Comparison of ENCODE assay signal across 23 cellular contexts in the genomic region with DNA sequence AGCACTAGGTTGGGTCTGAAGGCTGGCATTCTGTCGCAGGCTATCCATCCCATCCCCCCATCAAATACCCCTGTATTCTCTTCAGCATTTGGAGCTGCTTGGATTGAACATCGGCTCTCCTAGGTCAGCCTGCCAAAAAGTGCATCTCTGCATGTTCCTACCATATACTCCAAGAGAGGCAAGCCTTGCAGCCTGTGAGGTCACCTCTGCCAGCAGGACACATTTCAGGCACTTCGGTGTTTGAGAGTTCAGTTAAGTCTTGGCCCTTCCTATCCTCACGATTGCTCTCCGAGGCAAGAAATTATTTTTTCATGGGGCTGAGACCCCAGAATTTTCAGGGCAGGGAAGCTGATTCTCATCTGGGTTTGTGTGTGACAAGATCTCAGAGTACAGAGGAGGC. TPM values are rescaled to one million over a fixed set of nuclear protein-coding genes. Genes with fewer than 3 reads are reported as not detected.
A peak's percentile ranks its signal among the peaks of the same experiment; 100 is the strongest.
DNase-seq lines count a peak whose midpoint lies in the region; ATAC-seq and TF ChIP-seq lines count a peak whose summit lies in the region.
"Had no signal": no experiment of that assay in that cellular context is flagged by ENCODE, and none has a peak within 500 bp of the region (broad histone marks: within the 10 kb centered on the region; RNA-seq: fewer than 3 reads in every experiment).

No MANE protein-coding gene starts in this region.

- H3F3A ChIP-seq in GM23338 (replicated peaks; ENCODE audit: low read depth): 0 out of 2 replicates have a peak, but pooled peaks cover 2% of the 10 kb centered on the region

- no peaks in the 10 kb centered on the region for H3K79me2 ChIP-seq in GM23338 (replicated peaks; ENCODE audit: insufficient read depth)

- no peak overlapping the region for H4K91ac ChIP-seq in neuronal stem cell (ENCODE audit: low read depth, low read length, poor library complexity)

- no peaks in the 10 kb centered on the region for H3K9me2 ChIP-seq in GM23338 (ENCODE audit: insufficient read depth)

- H2BK12ac ChIP-seq in neuronal stem cell (ENCODE audit: low read length): no peak overlapping the region

- H3K79me1 ChIP-seq in neuronal stem cell (ENCODE audit: low read depth, low read length): no peaks in the 10 kb centered on the region

- no peak overlapping the region for H3K4ac ChIP-seq in neuronal stem cell (ENCODE audit: low read length)

- H2BK5ac ChIP-seq in neuronal stem cell (ENCODE audit: low read length): no peak overlapping the region

- CTCF ChIA-PET in activated CD8-positive, alpha-beta T cell treated with anti-CD3 and anti-CD28 coated beads, Interleukin-2, amount 10 ng/mL, durations not matched to agents 7 days and 5 days (lab: Charles Lee): interaction anchor here (0.5 to 1.8 kb wide), 2 partner anchors 244 to 880 kb away, joined by 3 to 4 read pairs; no protein-coding TSS in a partner anchor
- CTCF ChIA-PET in activated CD8-positive, alpha-beta T cell treated with anti-CD3 and anti-CD28 coated beads for 36 hours (lab: Charles Lee): interaction anchor here (0.8 to 1.2 kb wide), 2 partner anchors 96 to 104 kb away, joined by 3 read pairs; no protein-coding TSS in a partner anchor

- no peak overlapping the region for H3K9ac ChIP-seq in neuronal stem cell (ENCODE audit: low read depth, low read length, poor library complexity)
- H3K9ac ChIP-seq: KMS-11 had no signal

- no peak for ATAC-seq in activated CD8-positive, alpha-beta T cell treated with anti-CD3 and anti-CD28 coated beads, Interleukin-2, amount 10 ng/mL, durations not matched to agents 7 days and 5 days
- ATAC-seq in activated CD8-positive, alpha-beta T cell treated with anti-CD3 and anti-CD28 coated beads for 36 hours: no peak
- no peak for ATAC-seq in GM23338
- ATAC-seq: Right ventricle myocardium inferior had no signal

- H3K4me3 ChIP-seq in GM23338 (no peak overlapping the region), neuronal stem cell (ENCODE audit: low read length in 2 of 2) (no peak overlapping the region), MG63 (no peak overlapping the region)
- H3K4me3 ChIP-seq: HAP-1, SJSA1 had no signal

- H3K4me2 ChIP-seq in GM23338 (no peak overlapping the region), neuronal stem cell (ENCODE audit: insufficient read depth, low read length, poor library complexity, severe bottlenecking) (no peak overlapping the region)
- H3K4me2 ChIP-seq: KMS-11 had no signal

- H3K27me3 ChIP-seq in GM23338 (ENCODE audit: insufficient read depth): peaks cover 18% of the 10 kb centered on the region; the same call in 1 of the 2 replicates
- H3K27me3 ChIP-seq in neuronal stem cell (ENCODE audit: control insufficient read depth in 3 of 3, insufficient read depth in 3 of 3, low read depth in 1 of 3, low read length in 3 of 3): no peaks in the 10 kb centered on the region
- peaks cover 11% of the 10 kb centered on the region for H3K27me3 ChIP-seq in MG63
- H3K27me3 ChIP-seq: SJSA1 had no signal

- H3K36me3 Mint-ChIP-seq in activated CD8-positive, alpha-beta T cell treated with anti-CD3 and anti-CD28 coated beads, Interleukin-2, amount 10 ng/mL, durations not matched to agents 7 days and 5 days (ENCODE audit: low read depth): peaks cover 2% of the 10 kb centered on the region
- H3K36me3 Mint-ChIP-seq in activated CD8-positive, alpha-beta T cell treated with anti-CD3 and anti-CD28 coated beads for 36 hours (ENCODE audit: low read depth): no peaks in the 10 kb centered on the region
- no peaks in the 10 kb centered on the region; the same call in 2 of the 3 replicates for H3K36me3 Mint-ChIP-seq in GM23338 (ENCODE audit: low read depth)
- no peaks in the 10 kb centered on the region for H3K36me3 Mint-ChIP-seq in endothelial cell (ENCODE audit: low read depth, unreplicated experiment)

- H3K27me3 Mint-ChIP-seq in activated CD8-positive, alpha-beta T cell treated with anti-CD3 and anti-CD28 coated beads, Interleukin-2, amount 10 ng/mL, durations not matched to agents 7 days and 5 days (ENCODE audit: low read depth): peaks cover 55% of the 10 kb centered on the region
- peaks cover 47% of the 10 kb centered on the region for H3K27me3 Mint-ChIP-seq in activated CD8-positive, alpha-beta T cell treated with anti-CD3 and anti-CD28 coated beads for 36 hours
- H3K27me3 Mint-ChIP-seq in GM23338 (ENCODE audit: insufficient read depth, low read depth, poor library complexity) (peaks cover 9% of the 10 kb centered on the region), endothelial cell (ENCODE audit: unreplicated experiment) (peaks cover 7% of the 10 kb centered on the region)

- no peak overlapping the region for H3K18ac ChIP-seq in neuronal stem cell (ENCODE audit: low read length)

- H3K9me3 ChIP-seq in neuronal stem cell (replicated peaks in 1 of 2; ENCODE audit: control insufficient read depth in 2 of 2, insufficient read depth in 1 of 2, low read depth in 1 of 2, low read length in 2 of 2) (no peaks in the 10 kb centered on the region), MG63 (no peaks in the 10 kb centered on the region)
- H3K9me3 ChIP-seq: HAP-1, SJSA1 had no signal

- H2BK120ac ChIP-seq in neuronal stem cell (ENCODE audit: low read depth, low read length): no peak overlapping the region

- H4K20me1 ChIP-seq in GM23338 (replicated peaks; ENCODE audit: insufficient read depth): no peaks in the 10 kb centered on the region

- H3K27ac Mint-ChIP-seq in activated CD8-positive, alpha-beta T cell treated with anti-CD3 and anti-CD28 coated beads, Interleukin-2, amount 10 ng/mL, durations not matched to agents 7 days and 5 days: no peak overlapping the region
- H3K27ac Mint-ChIP-seq in activated CD8-positive, alpha-beta T cell treated with anti-CD3 and anti-CD28 coated beads for 36 hours: no peak overlapping the region
- H3K27ac Mint-ChIP-seq in GM23338 (no peak overlapping the region), endothelial cell (ENCODE audit: unreplicated experiment) (peak overlapping the region; percentile 92)

- H3K4me1 Mint-ChIP-seq in activated CD8-positive, alpha-beta T cell treated with anti-CD3 and anti-CD28 coated beads, Interleukin-2, amount 10 ng/mL, durations not matched to agents 7 days and 5 days (ENCODE audit: low read depth): peaks cover 31% of the 10 kb centered on the region
- peaks cover 44% of the 10 kb centered on the region for H3K4me1 Mint-ChIP-seq in activated CD8-positive, alpha-beta T cell treated with anti-CD3 and anti-CD28 coated beads for 36 hours (ENCODE audit: low read depth)
- peaks cover 20% of the 10 kb centered on the region for H3K4me1 Mint-ChIP-seq in GM23338
- H3K4me1 Mint-ChIP-seq in endothelial cell (ENCODE audit: unreplicated experiment): peaks cover 10% of the 10 kb centered on the region

- no peak overlapping the region for H3K23ac ChIP-seq in neuronal stem cell (ENCODE audit: low read depth, low read length, poor library complexity)

- intact Hi-C loops in activated CD8-positive, alpha-beta T cell treated with anti-CD3 and anti-CD28 coated beads for 36 hours (cut with micrococcal nuclease): no loop called here

- DNase-seq in activated CD8-positive, alpha-beta T cell treated with anti-CD3 and anti-CD28 coated beads, Interleukin-2, amount 10 ng/mL, durations not matched to agents 7 days and 5 days: peak; percentile 18
- DNase-seq in activated CD8-positive, alpha-beta T cell treated with anti-CD3 and anti-CD28 coated beads for 36 hours: no peak
- DNase-seq in GM23338 (ENCODE audit: low spot score): no peak
- DNase-seq in endothelial cell (ENCODE audit: low spot score): no peak
- DNase-seq in neuronal stem cell (ENCODE audit: low spot score): no peak
- no peak for DNase-seq in DMS79 treated with DMSO at 0.1 percent for 48 hours (lab: John Stamatoyannopoulos, UW)
- no peak for DNase-seq in T-helper 1 cell
- DNase-seq in MG63: no peak
- DNase-seq: 8988T, COR-L47, DMS79, NCI-H1105, NCI-H146, NCI-H2029, NCI-H226, NCI-H510A treated with DMSO at 0.1 percent for 48 hours, NCI-H748 treated with DMSO at 0.1 percent for 48 hours had no signal

- no peak overlapping the region for H3K14ac ChIP-seq in neuronal stem cell (ENCODE audit: low read length)

- no peak overlapping the region for H2AK5ac ChIP-seq in neuronal stem cell (ENCODE audit: low read depth, low read length)

- H3K4me1 ChIP-seq in GM23338 (ENCODE audit: insufficient read depth): peaks cover 5% of the 10 kb centered on the region
- peaks cover 5 to 10% of the 10 kb centered on the region in 2 donors for H3K4me1 ChIP-seq in neuronal stem cell (ENCODE audit: control insufficient read depth in 2 of 2, insufficient read depth in 1 of 2, low read depth in 1 of 2, low read length in 2 of 2)
- H3K4me1 ChIP-seq: HAP-1, SJSA1 had no signal

- no peaks in the 10 kb centered on the region for H3K9me3 Mint-ChIP-seq in activated CD8-positive, alpha-beta T cell treated with anti-CD3 and anti-CD28 coated beads, Interleukin-2, amount 10 ng/mL, durations not matched to agents 7 days and 5 days (ENCODE audit: insufficient read depth)
- H3K9me3 Mint-ChIP-seq in activated CD8-positive, alpha-beta T cell treated with anti-CD3 and anti-CD28 coated beads for 36 hours: no peaks in the 10 kb centered on the region
- H3K9me3 Mint-ChIP-seq in GM23338: no peaks in the 10 kb centered on the region
- no peaks in the 10 kb centered on the region for H3K9me3 Mint-ChIP-seq in endothelial cell (ENCODE audit: unreplicated experiment)

- POLR2A ChIA-PET in activated CD8-positive, alpha-beta T cell treated with anti-CD3 and anti-CD28 coated beads, Interleukin-2, amount 10 ng/mL, durations not matched to agents 7 days and 5 days (lab: Charles Lee): interaction anchor here (0.6 kb wide), 1 partner anchor 230 kb away, joined by 3 read pairs; no protein-coding TSS in a partner anchor
- POLR2A ChIA-PET in activated CD8-positive, alpha-beta T cell treated with anti-CD3 and anti-CD28 coated beads for 36 hours (lab: Charles Lee): interaction anchor here (1.3 kb wide), 2 partner anchors 9 to 13 kb away, joined by 4 to 7 read pairs; no protein-coding TSS in a partner anchor

- H2AFZ ChIP-seq in GM23338 (peak overlapping the region; percentile 85), neuronal stem cell (ENCODE audit: low read length) (peak overlapping the region; percentile 55)

- H3K27ac ChIP-seq in GM23338 (ENCODE audit: low read depth) (no peak overlapping the region), neuronal stem cell (replicated peaks; ENCODE audit: low read length) (no peak overlapping the region)
- H3K27ac ChIP-seq: KMS-11, SJSA1 had no signal

- no peak overlapping the region for H4K8ac ChIP-seq in neuronal stem cell (ENCODE audit: low read depth, low read length)

- no peak overlapping the region for H2BK15ac ChIP-seq in neuronal stem cell (ENCODE audit: low read length)

- no peak overlapping the region for H3K4me3 Mint-ChIP-seq in activated CD8-positive, alpha-beta T cell treated with anti-CD3 and anti-CD28 coated beads, Interleukin-2, amount 10 ng/mL, durations not matched to agents 7 days and 5 days
- H3K4me3 Mint-ChIP-seq in activated CD8-positive, alpha-beta T cell treated with anti-CD3 and anti-CD28 coated beads for 36 hours: no peak overlapping the region
- H3K4me3 Mint-ChIP-seq in GM23338 (no peak overlapping the region), endothelial cell (ENCODE audit: unreplicated experiment) (no peak overlapping the region)

- TF ChIP-seq CTCF in activated CD8-positive, alpha-beta T cell treated with anti-CD3 and anti-CD28 coated beads for 36 hours (IDR thresholded peaks at IDR 0.05): no peak
- TF ChIP-seq CTCF in GM23338 (conservative IDR thresholded peaks at IDR 0.05; ENCODE audit: low read depth in 2 of 2): no peak
- no peak for TF ChIP-seq CTCF in endothelial cell (IDR thresholded peaks at IDR 0.05; ENCODE audit: unreplicated experiment)

- no CpG with 5 or more reads among the region's 5 CpGs for WGBS in neuronal stem cell (ENCODE audit: extremely low coverage in 2 of 2, insufficient read length in 2 of 2, insufficient replicate concordance in 1 of 2), 2 donors

- H3K36me3 ChIP-seq in GM23338 (ENCODE audit: insufficient read depth) (no peaks in the 10 kb centered on the region), neuronal stem cell (replicated peaks in 1 of 2; ENCODE audit: control insufficient read depth in 2 of 2, insufficient read depth in 2 of 2, low read length in 2 of 2) (no peaks in the 10 kb centered on the region), MG63 (no peaks in the 10 kb centered on the region)
- H3K36me3 ChIP-seq: HAP-1, SJSA1 had no signal

RNA-seq across cellular contexts. Expression of a gene that starts 2.6 kb away (rescaled TPM):
- under 1 TPM; 0.39 to 0.82 TPM for total RNA-seq in activated CD8-positive, alpha-beta T cell treated with anti-CD3 and anti-CD28 coated beads, Interleukin-2, amount 10 ng/mL, durations not matched to agents 7 days and 5 days
- total RNA-seq in activated CD8-positive, alpha-beta T cell treated with anti-CD3 and anti-CD28 coated beads for 36 hours: under 1 TPM; 0.29 to 0.34 TPM
- not detected in 2 replicates for total RNA-seq in GM23338 (2014; rRNA removed; shearing (Covaris generic))
- not detected in 2 replicates for polyA plus RNA-seq in GM23338 (2016; fragmentation: Nextera tagmentation; extraction: Ambion mirVana)
- total RNA-seq in endothelial cell (ENCODE audit: unreplicated experiment): not detected
- polyA plus RNA-seq in neuronal stem cell (2013, experiment 1 of 2): not detected
- not detected for polyA plus RNA-seq in neuronal stem cell (2013, experiment 2 of 2)
- not detected in 2 replicates for total RNA-seq in MG63 (2014; rRNA removed; shearing (Covaris generic); ENCODE audit: low replicate concordance)
- total RNA-seq: OCI-LY7, Right ventricle myocardium inferior, SJSA1 had no signal

RNA-seq across cellular contexts. Expression of a gene that starts 19.3 kb away (rescaled TPM):
- total RNA-seq in activated CD8-positive, alpha-beta T cell treated with anti-CD3 and anti-CD28 coated beads, Interleukin-2, amount 10 ng/mL, durations not matched to agents 7 days and 5 days: under 1 TPM; 0.42 to 0.57 TPM
- total RNA-seq in activated CD8-positive, alpha-beta T cell treated with anti-CD3 and anti-CD28 coated beads for 36 hours: not detected
- 41.2 and 43.9 TPM in 2 replicates for total RNA-seq in GM23338 (2014; rRNA removed; shearing (Covaris generic))
- 25.2 and 25.3 TPM in 2 replicates for polyA plus RNA-seq in GM23338 (2016; fragmentation: Nextera tagmentation; extraction: Ambion mirVana)
- 35.8 TPM for total RNA-seq in endothelial cell (ENCODE audit: unreplicated experiment)
- 30.9 TPM for polyA plus RNA-seq in neuronal stem cell (2013, experiment 1 of 2)
- polyA plus RNA-seq in neuronal stem cell (2013, experiment 2 of 2): 29.8 TPM
- total RNA-seq in MG63 (2014; rRNA removed; shearing (Covaris generic); ENCODE audit: low replicate concordance): not detected in 2 replicates
- total RNA-seq: OCI-LY7, Right ventricle myocardium inferior had no signal
- polyA plus RNA-seq: CD14-positive monocyte had no signal

Comparison
In these comparisons a context has a peak if more than half of its experiments do, and no peak if none do; other contexts are left out.
1. RNA of a gene that starts 19.3 kb away (total RNA-seq): 41.2 to 43.9 TPM in GM23338 and 35.8 TPM in endothelial cell (single experiment); 0.42 to 0.57 TPM in activated CD8-positive, alpha-beta T cell treated with anti-CD3 and anti-CD28 coated beads, Interleukin-2, amount 10 ng/mL, durations not matched to agents 7 days and 5 days, not detected in activated CD8-positive, alpha-beta T cell treated with anti-CD3 and anti-CD28 coated beads for 36 hours and not detected in MG63; every median in the first group is over 10 times any median in the second.